Comparison of ENCODE assay signal across 15 cellular contexts in genomic region chr2:9212010-9212638, GRCh38. TPM values are rescaled to one million over a fixed set of nuclear protein-coding genes. Genes with fewer than 3 reads are reported as not detected.
DNase-seq lines count a peak whose midpoint lies in the region; ATAC-seq and TF ChIP-seq lines count a peak whose summit lies in the region.
"Had no signal": no experiment of that assay in that cellular context is flagged by ENCODE, and none has a peak within 500 bp of the region (broad histone marks: within the 10 kb centered on the region; RNA-seq: fewer than 3 reads in every experiment).

No MANE protein-coding gene starts in this region.

- H3K36me3 ChIP-seq in lung (ENCODE audit: control insufficient read depth in 2 of 2, insufficient read depth in 2 of 2, low read length in 2 of 2) (no peaks in the 10 kb centered on the region), tibial artery (no peaks in the 10 kb centered on the region)

- ATAC-seq in lung (ENCODE audit: insufficient read depth, low FRiP score) = no peak
- ATAC-seq: activated CD4-positive, alpha-beta T cell treated with anti-CD3 and anti-CD28 coated beads for 36 hours had no signal

- peak; percentile 19 to 48 (median 35) for DNase-seq in NCI-H1417 (lab: John Stamatoyannopoulos, UW)
- DNase-seq in NCI-H1417 treated with DMSO at 0.1 percent for 48 hours (lab: John Stamatoyannopoulos, UW) = no peak
- DNase-seq in lung (ENCODE audit: low spot score) = no peak
- no peak for DNase-seq in tibial artery
- no peak for DNase-seq in GF-D8 (lab: John Stamatoyannopoulos, UW)
- no peak for DNase-seq in activated CD4-positive, alpha-beta T cell treated with anti-CD3 and anti-CD28 coated beads, Interleukin-2, amount 50 U/mL, for 48 hours
- no peak for DNase-seq in GM19238 (ENCODE audit: insufficient read length, low spot score)
- DNase-seq: 8988T; activated CD4-positive, alpha-beta T cell treated with anti-CD3 and anti-CD28 coated beads for 36 hours; activated effector memory CD4-positive, alpha-beta T cell treated with Interleukin-2 at 50 U/mL for 16 hours; cerebellar nuclear complex; DMS79; NCI-H524 had no signal

- H3K4me1 ChIP-seq in lung (ENCODE audit: control insufficient read depth in 2 of 2, insufficient read depth in 2 of 2, low read length in 2 of 2) (peaks cover 10 to 30% of the 10 kb centered on the region in 2 donors), tibial artery (peaks cover 0 to 83% (median 44%) of the 10 kb centered on the region in 4 donors)

- peaks cover 5% of the 10 kb centered on the region for H3K27me3 Mint-ChIP-seq in brain

- H3K27ac Mint-ChIP-seq in brain = peak overlapping the region in 4 of 5 experiments; percentile 58 to 87 (median 74)
- H3K27ac Mint-ChIP-seq: activated CD4-positive, alpha-beta T cell treated with anti-CD3 and anti-CD28 coated beads for 36 hours had no signal

- H3K4me1 Mint-ChIP-seq in brain = peaks cover 77% of the 10 kb centered on the region

- H3K9me3 Mint-ChIP-seq in brain = no peaks in the 10 kb centered on the region

- no peaks in the 10 kb centered on the region for H3K9me3 ChIP-seq in lung (ENCODE audit: control insufficient read depth in 2 of 2, insufficient read depth in 1 of 2, low read length in 1 of 2)
- no peaks in the 10 kb centered on the region for H3K9me3 ChIP-seq in tibial artery

- no peaks in the 10 kb centered on the region for H3K27me3 ChIP-seq in lung (ENCODE audit: control insufficient read depth, insufficient read depth)
- H3K27me3 ChIP-seq in tibial artery = no peaks in the 10 kb centered on the region

- peak overlapping the region in 1 of 5 experiments; percentile 22 for H3K4me3 Mint-ChIP-seq in brain
- H3K4me3 Mint-ChIP-seq: activated CD4-positive, alpha-beta T cell treated with anti-CD3 and anti-CD28 coated beads for 36 hours had no signal

- TF ChIP-seq CTCF in brain (conservative IDR thresholded peaks at IDR 0.05) (no peak), lung (IDR thresholded peaks at IDR 0.05; ENCODE audit: control extremely low read depth, extremely low read depth) (no peak), tibial artery (IDR thresholded peaks at IDR 0.05) (no peak)

- H3K4me3 ChIP-seq in lung (no peak overlapping the region), tibial artery (peak overlapping the region in 1 of 2 donors; percentile 32)

- WGBS in lung, 2 donors = 66 to 85% methylated on average over 9 of the region's 9 CpGs

- peaks cover 9% of the 10 kb centered on the region for H3K36me3 Mint-ChIP-seq in brain

- H3K27ac ChIP-seq in lung (ENCODE audit: low read depth in 1 of 2, low read length in 1 of 2) = peak overlapping the region; percentile 40 to 78
- peak overlapping the region; percentile 77 to 91 for H3K27ac ChIP-seq in tibial artery
- H3K27ac ChIP-seq: SK-N-MC had no signal

- intact Hi-C loops in tibial artery (cut with DNase I; ENCODE audit: low total_unique reads) = no loop called here

RNA-seq across cellular contexts. Expression of gene ASAP2, which starts 5.5 kb away (rescaled TPM):
- 7.0 TPM for polyA plus RNA-seq in brain (ENCODE audit: insufficient read depth, low read depth, low replicate concordance)
- 10 to 100 TPM; 19.2 to 30.9 TPM for total RNA-seq in lung
- 10 to 100 TPM in 1 of 2 donors, 1 to 10 TPM in 1; 7.4 to 14.8 TPM for polyA plus RNA-seq in lung

Comparison
In these comparisons a context has a peak if more than half of its experiments do, and no peak if none do; other contexts are left out.
1. DNase-seq: peak in NCI-H1417 (3 of 3); none in NCI-H1417 treated with DMSO at 0.1 percent for 48 hours (single experiment), lung (single experiment), tibial artery (0 of 2), GF-D8 (single experiment), activated CD4-positive, alpha-beta T cell treated with anti-CD3 and anti-CD28 coated beads, Interleukin-2, amount 50 U/mL, for 48 hours (0 of 2) and GM19238 (single experiment).